8 cellular contexts compared by ENCODE assay signal in genomic region chr17:5237541-5238016, GRCh38.
A peak's percentile ranks its signal among the peaks of the same experiment; 100 is the strongest.
DNase-seq lines count a peak whose midpoint lies in the region; ATAC-seq lines count a peak whose summit lies in the region.

No MANE protein-coding gene starts in this region.

- peak; percentile 11 for DNase-seq in NCI-H1694 (lab: John Stamatoyannopoulos, UW)
- DNase-seq in NCI-H1694 treated with DMSO at 0.1 percent for 48 hours (lab: John Stamatoyannopoulos, UW), result no peak
- DNase-seq in OCI-M2 (lab: John Stamatoyannopoulos, UW; ENCODE audit: unreplicated experiment), result peak; percentile 14
- peak; percentile 64 for DNase-seq in amniotic epithelial cell (ENCODE audit: low read depth)
- peak; percentile 59 for DNase-seq in iris pigment epithelial cell (ENCODE audit: low read depth)
- peak; percentile 78 for DNase-seq in stimulated activated CD8-positive, alpha-beta memory T cell treated with anti-CD3 and anti-CD28 coated beads, Interleukin-4, amount 100 ng/mL, for 48 hours

- ATAC-seq in HG03280 (IDR thresholded peaks at IDR 0.05; ENCODE audit: unreplicated experiment) (peak; percentile 46), GM18907 (IDR thresholded peaks at IDR 0.05; ENCODE audit: unreplicated experiment) (no peak)
